In genomic region chr4:68732653-68733466, GRCh38 we compare ENCODE assay signal across 14 cellular contexts.
DNase-seq lines count a peak whose midpoint lies in the region; ATAC-seq and TF ChIP-seq lines count a peak whose summit lies in the region.
"Had no signal": no experiment of that assay in that cellular context is flagged by ENCODE, and none has a peak within 500 bp of the region (broad histone marks: within the 10 kb centered on the region; RNA-seq: fewer than 3 reads in every experiment).

No MANE protein-coding gene starts in this region.

- no peaks in the 10 kb centered on the region for H3K27me3 Mint-ChIP-seq in endothelial cell (ENCODE audit: unreplicated experiment)

- H3K27ac ChIP-seq in lung (ENCODE audit: low read depth in 1 of 2, low read length in 1 of 2), result no peak overlapping the region
- H3K27ac ChIP-seq: GM23248, tibial nerve had no signal

- no peaks in the 10 kb centered on the region for H3K36me3 ChIP-seq in lung (ENCODE audit: control insufficient read depth in 2 of 2, insufficient read depth in 2 of 2, low read length in 2 of 2)
- H3K36me3 ChIP-seq: tibial nerve had no signal

- H3K36me3 Mint-ChIP-seq in endothelial cell (ENCODE audit: low read depth, unreplicated experiment), result no peaks in the 10 kb centered on the region
- H3K36me3 Mint-ChIP-seq: CD8-positive, alpha-beta memory T cell had no signal

- WGBS in lung, 2 donors, result 16 to 25% methylated on average over 5 of the region's 5 CpGs

- no peaks in the 10 kb centered on the region for H3K4me1 ChIP-seq in lung (ENCODE audit: control insufficient read depth in 2 of 2, insufficient read depth in 2 of 2, low read length in 2 of 2)
- H3K4me1 ChIP-seq: tibial nerve had no signal

- no peaks in the 10 kb centered on the region for H3K9me3 ChIP-seq in lung (ENCODE audit: control insufficient read depth in 2 of 2, insufficient read depth in 1 of 2, low read length in 1 of 2)
- H3K9me3 ChIP-seq: tibial nerve had no signal

- no peaks in the 10 kb centered on the region for H3K27me3 ChIP-seq in lung (ENCODE audit: control insufficient read depth, insufficient read depth)
- H3K27me3 ChIP-seq: tibial nerve had no signal

- H3K4me3 ChIP-seq in lung, result no peak overlapping the region
- H3K4me3 ChIP-seq: GM23248, tibial nerve had no signal

- DNase-seq in lung (ENCODE audit: low spot score) (no peak), NCI-H2196 (lab: John Stamatoyannopoulos, UW; ENCODE audit: unreplicated experiment) (no peak), NCI-H1694 (lab: John Stamatoyannopoulos, UW) (no peak), endothelial cell (ENCODE audit: low spot score) (no peak), H4 (ENCODE audit: low spot score) (no peak)
- DNase-seq: activated naive CD4-positive, alpha-beta T cell treated with anti-CD3 and anti-CD28 coated beads for 36 hours; CD8-positive, alpha-beta memory T cell; GM23248; left ventricle myocardium superior; NCI-H187 had no signal

- H3K4me3 Mint-ChIP-seq in endothelial cell (ENCODE audit: unreplicated experiment), result no peak overlapping the region
- H3K4me3 Mint-ChIP-seq: activated naive CD4-positive, alpha-beta T cell treated with anti-CD3 and anti-CD28 coated beads for 36 hours; CD8-positive, alpha-beta memory T cell had no signal

- peaks cover 13% of the 10 kb centered on the region for H3K4me1 Mint-ChIP-seq in endothelial cell (ENCODE audit: unreplicated experiment)
- H3K4me1 Mint-ChIP-seq: CD8-positive, alpha-beta memory T cell had no signal

- TF ChIP-seq CTCF in lung (IDR thresholded peaks at IDR 0.05; ENCODE audit: control extremely low read depth, extremely low read depth), result no peak
- TF ChIP-seq CTCF in endothelial cell (IDR thresholded peaks at IDR 0.05; ENCODE audit: unreplicated experiment), result no peak

- peak; percentile 78 for ATAC-seq in GM18858 (IDR thresholded peaks at IDR 0.05; ENCODE audit: unreplicated experiment)
- peak; percentile 70 for ATAC-seq in HG02623 (IDR thresholded peaks at IDR 0.05; ENCODE audit: unreplicated experiment)
- peak; percentile 72 for ATAC-seq in HG03565 (IDR thresholded peaks at IDR 0.05; ENCODE audit: unreplicated experiment)
- ATAC-seq in lung (ENCODE audit: insufficient read depth, low FRiP score), result peak; percentile 77
- ATAC-seq: left ventricle myocardium superior had no signal

- H3K27ac Mint-ChIP-seq in endothelial cell (ENCODE audit: unreplicated experiment), result no peak overlapping the region
- H3K27ac Mint-ChIP-seq: activated naive CD4-positive, alpha-beta T cell treated with anti-CD3 and anti-CD28 coated beads for 36 hours had no signal

- H3K9me3 Mint-ChIP-seq in endothelial cell (ENCODE audit: unreplicated experiment), result no peaks in the 10 kb centered on the region
- H3K9me3 Mint-ChIP-seq: activated naive CD4-positive, alpha-beta T cell treated with anti-CD3 and anti-CD28 coated beads for 36 hours; CD8-positive, alpha-beta memory T cell had no signal
